ENCODE assay signal across 8 cellular contexts in the genomic region with DNA sequence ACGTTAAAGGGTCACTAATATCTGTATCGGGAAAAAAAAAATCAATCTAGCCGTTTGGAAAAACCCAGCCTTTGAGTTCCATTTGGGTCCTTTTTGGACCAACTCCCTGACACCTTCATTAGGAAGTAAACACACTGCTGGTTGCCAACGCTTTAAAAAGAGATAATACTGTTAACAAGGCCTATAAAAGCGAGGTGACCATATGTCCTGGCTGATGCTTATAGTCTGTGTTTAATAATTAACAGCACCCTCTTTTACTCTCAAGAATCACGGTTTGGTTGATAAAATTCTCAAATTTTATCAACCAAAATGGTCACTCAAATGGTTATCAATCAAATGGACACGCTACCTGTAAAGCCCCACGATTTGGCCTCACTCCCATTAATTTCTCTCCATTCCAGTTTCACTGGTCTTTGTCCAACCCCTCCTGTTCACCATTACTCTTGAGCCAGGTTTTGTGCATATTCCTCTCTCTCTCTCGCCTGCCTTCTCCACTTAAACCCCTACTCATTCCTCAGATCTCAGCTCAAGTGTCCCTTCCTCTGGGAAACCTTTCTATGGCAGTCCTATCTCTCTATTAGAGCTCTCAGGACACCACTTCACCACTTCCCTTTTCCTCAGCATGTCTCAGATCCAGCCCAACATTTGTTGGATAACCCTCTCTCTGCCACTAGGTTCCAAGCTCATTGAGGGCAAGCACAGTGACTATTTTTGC. TPM values are rescaled to one million over a fixed set of nuclear protein-coding genes. Genes with fewer than 3 reads are reported as not detected.
A peak's percentile ranks its signal among the peaks of the same experiment; 100 is the strongest.
DNase-seq lines count a peak whose midpoint lies in the region; ATAC-seq and TF ChIP-seq lines count a peak whose summit lies in the region.

No MANE protein-coding gene starts in this region.

- no peak for DNase-seq in CD8-positive, alpha-beta memory T cell
- DNase-seq in MV-4-11 (lab: John Stamatoyannopoulos, UW) (peak; percentile 49), breast epithelium (ENCODE audit: low spot score in 2 of 2) (no peak), natural killer cell (no peak), kidney glomerular epithelial cell (lab: John Stamatoyannopoulos, UW) (no peak)

- H3K4me3 ChIP-seq in CD8-positive, alpha-beta memory T cell (ENCODE audit: low read length) = peak overlapping the region; percentile 98
- peak overlapping the region in 2 of 3 donors; percentile 66 to 95 for H3K4me3 ChIP-seq in breast epithelium

- CTCF ChIA-PET in CD8-positive, alpha-beta memory T cell (lab: Charles Lee) = interaction anchor here (0.8 to 2.4 kb wide), 5 partner anchors 10 to 434 kb away, joined by 3 to 6 read pairs (median 4); a partner anchor contains a TSS

- H3K4me1 ChIP-seq in CD8-positive, alpha-beta memory T cell (ENCODE audit: insufficient read depth, low read length) = peaks cover 57% of the 10 kb centered on the region
- peaks cover 8 to 17% of the 10 kb centered on the region in 2 donors for H3K4me1 ChIP-seq in breast epithelium

- H3K36me3 Mint-ChIP-seq in CD8-positive, alpha-beta memory T cell = peaks cover 26 to 89% (median 32%) of the 10 kb centered on the region in 3 donors
- H3K36me3 Mint-ChIP-seq in natural killer cell = peaks cover 19% of the 10 kb centered on the region

- H3K27me3 Mint-ChIP-seq in CD8-positive, alpha-beta memory T cell = no peaks in the 10 kb centered on the region
- no peaks in the 10 kb centered on the region for H3K27me3 Mint-ChIP-seq in natural killer cell (ENCODE audit: low read depth in 2 of 2)

- H3K27ac Mint-ChIP-seq in CD8-positive, alpha-beta memory T cell = peak overlapping the region; percentile 36 to 99 (median 94)
- peak overlapping the region; percentile 88 to 98 for H3K27ac Mint-ChIP-seq in natural killer cell

- H3K9me3 ChIP-seq in CD8-positive, alpha-beta memory T cell (ENCODE audit: low read length) = no peaks in the 10 kb centered on the region
- no peaks in the 10 kb centered on the region for H3K9me3 ChIP-seq in breast epithelium

- peaks cover 15% of the 10 kb centered on the region for H3K36me3 ChIP-seq in CD8-positive, alpha-beta memory T cell (ENCODE audit: insufficient read depth, low read length)
- no peaks in the 10 kb centered on the region for H3K36me3 ChIP-seq in breast epithelium

- peaks cover 70 to 74% (median 73%) of the 10 kb centered on the region in 3 donors for H3K4me1 Mint-ChIP-seq in CD8-positive, alpha-beta memory T cell
- H3K4me1 Mint-ChIP-seq in natural killer cell = peaks cover 86 to 97% of the 10 kb centered on the region in 2 donors

- H3K27me3 ChIP-seq in CD8-positive, alpha-beta memory T cell (ENCODE audit: insufficient read depth, low read length, poor library complexity, severe bottlenecking) = no peaks in the 10 kb centered on the region
- no peaks in the 10 kb centered on the region for H3K27me3 ChIP-seq in breast epithelium

- POLR2A ChIA-PET in CD8-positive, alpha-beta memory T cell (lab: Charles Lee) = interaction anchor here (0.7 to 5.3 kb wide), 4 partner anchors 9 to 459 kb away, joined by 3 to 35 read pairs (median 14); a partner anchor contains a TSS

- H3K9me3 Mint-ChIP-seq in CD8-positive, alpha-beta memory T cell = no peaks in the 10 kb centered on the region
- H3K9me3 Mint-ChIP-seq in natural killer cell = no peaks in the 10 kb centered on the region

- no peak overlapping the region for H3K27ac ChIP-seq in CD8-positive, alpha-beta memory T cell (ENCODE audit: low read depth, low read length)
- H3K27ac ChIP-seq in breast epithelium = peak overlapping the region; percentile 17 to 96

- ATAC-seq in natural killer cell = no peak
- no peak for ATAC-seq in GM18511 (IDR thresholded peaks at IDR 0.05; ENCODE audit: unreplicated experiment)
- no peak for ATAC-seq in HG03571 (IDR thresholded peaks at IDR 0.05; ENCODE audit: unreplicated experiment)
- no peak for ATAC-seq in GM18873 (IDR thresholded peaks at IDR 0.05; ENCODE audit: low FRiP score, unreplicated experiment)

- TF ChIP-seq CTCF in breast epithelium (IDR thresholded peaks at IDR 0.05) (no peak), natural killer cell (IDR thresholded peaks at IDR 0.05) (no peak)

- no peak for TF ChIP-seq POLR2A in breast epithelium (IDR thresholded peaks at IDR 0.05)

- H3K4me3 Mint-ChIP-seq in CD8-positive, alpha-beta memory T cell = peak overlapping the region; percentile 95 to 100 (median 100)
- H3K4me3 Mint-ChIP-seq in natural killer cell = peak overlapping the region; percentile 88

- intact Hi-C loops in breast epithelium (cut with DNase I; ENCODE audit: low total_unique reads) = no loop called here
- intact Hi-C loops in natural killer cell (cut with micrococcal nuclease) = loop anchor here (2.0 kb wide), 1 partner anchor 259 kb away; no protein-coding TSS in a partner anchor

RNA-seq across cellular contexts. Expression of a gene that starts 9.5 kb away (rescaled TPM):
- total RNA-seq in CD8-positive, alpha-beta memory T cell = 100 to 1,000 TPM in 1 of 2 experiments, 10 to 100 TPM in 1; 98.3 to 103 TPM
- polyA plus RNA-seq in CD8-positive, alpha-beta memory T cell = 748 TPM
- 100 to 1,000 TPM in 1 of 3 donors, 10 to 100 TPM in 2; 83.9 to 106 (median 96.3) TPM for total RNA-seq in breast epithelium
- 1,000 to 10,000 TPM in 1 of 3 donors, 100 to 1,000 TPM in 2; 801 to 1,037 (median 830) TPM for total RNA-seq in natural killer cell

Comparison
In these comparisons a context has a peak if more than half of its experiments do, and no peak if none do; other contexts are left out.
1. RNA of a gene that starts 9.5 kb away (total RNA-seq): 801 to 1,037 TPM in natural killer cell; 98.3 to 103 TPM in CD8-positive, alpha-beta memory T cell and 83.9 to 106 TPM in breast epithelium; every median in the first group is over 4 times any median in the second.